ENCODE assay signal across 39 cellular contexts in genomic region chr3:24340966-24341365, GRCh38.
"Had no signal": no experiment of that assay in that cellular context is flagged by ENCODE, and none has a peak within 500 bp of the region (broad histone marks: within the 10 kb centered on the region; RNA-seq: fewer than 3 reads in every experiment).

No MANE protein-coding gene starts in this region.

- H3K9me3 ChIP-seq: adrenal gland, ascending aorta, body of pancreas, breast epithelium had no signal

- H3K27me3 ChIP-seq: adrenal gland, ascending aorta, body of pancreas, brain microvascular endothelial cell, breast epithelium, cardiac muscle cell had no signal

- ATAC-seq: activated naive CD4-positive, alpha-beta T cell treated with anti-CD3 and anti-CD28 coated beads, Interleukin-2, amount 50 U/mL, for 72 hours; activated naive CD8-positive, alpha-beta T cell treated with anti-CD3 and anti-CD28 coated beads, Interleukin-2, amount 50 U/mL, for 24 hours; activated T-cell treated with anti-CD3 and anti-CD28 coated beads, Interleukin-2, amount 50 U/mL, for 4 hours; activated T-cell treated with anti-CD3 and anti-CD28 coated beads, Interleukin-2, amount 50 U/mL, for 72 hours; activated T-helper 17 cell treated with anti-CD3 and anti-CD28 coated beads, Interleukin-2, amount 50 U/mL, for 72 hours; body of pancreas had no signal

- H3K27me3 Mint-ChIP-seq: activated naive CD4-positive, alpha-beta T cell treated with anti-CD3 and anti-CD28 coated beads, Interleukin-2, amount 10 ng/mL, durations not matched to agents 7 days and 5 days; activated naive CD8-positive, alpha-beta T cell treated with anti-CD3 and anti-CD28 coated beads, Interleukin-2, amount 50 U/mL, for 24 hours; activated T-cell treated with anti-CD3 and anti-CD28 coated beads, Interleukin-2, amount 50 U/mL, for 24 hours; activated T-helper 17 cell treated with anti-CD3 and anti-CD28 coated beads, Interleukin-2, amount 50 U/mL, for 72 hours; central memory CD8-positive, alpha-beta T cell had no signal

- H3K36me3 ChIP-seq: adrenal gland, ascending aorta, brain microvascular endothelial cell, breast epithelium, cardiac muscle cell had no signal

- DNase-seq: activated effector memory CD4-positive, alpha-beta T cell treated with anti-CD3 and anti-CD28 coated beads, Interleukin-2, amount 50 U/mL, for 16 hours; activated effector memory CD4-positive, alpha-beta T cell treated with Interleukin-2 at 50 U/mL for 16 hours; activated gamma-delta T cell; activated gamma-delta T cell treated with Interleukin-2 at 50 U/mL for 16 hours; activated naive CD4-positive, alpha-beta T cell; activated naive CD4-positive, alpha-beta T cell treated with anti-CD3 and anti-CD28 coated beads for 36 hours; activated naive CD4-positive, alpha-beta T cell treated with anti-CD3 and anti-CD28 coated beads, Interleukin-2, amount 10 ng/mL, durations not matched to agents 7 days and 5 days; activated naive CD4-positive, alpha-beta T cell treated with anti-CD3 and anti-CD28 coated beads, Interleukin-2, amount 50 U/mL, for 16 hours; activated naive CD4-positive, alpha-beta T cell treated with Interleukin-2 at 50 U/mL for 16 hours; activated naive CD8-positive, alpha-beta T cell treated with anti-CD3 and anti-CD28 coated beads for 36 hours; activated naive CD8-positive, alpha-beta T cell treated with anti-CD3 and anti-CD28 coated beads, Interleukin-2, amount 10 ng/mL, durations not matched to agents 7 days and 5 days; activated naive CD8-positive, alpha-beta T cell treated with anti-CD3 and anti-CD28 coated beads, Interleukin-2, amount 50 U/mL, for 24 hours; activated T-cell treated with anti-CD3 and anti-CD28 coated beads, Interleukin-2, amount 50 U/mL, for 24 hours; activated T-cell treated with anti-CD3 and anti-CD28 coated beads, Interleukin-2, amount 50 U/mL, for 4 hours; activated T-cell treated with anti-CD3 and anti-CD28 coated beads, Interleukin-2, amount 50 U/mL, for 48 hours; activated T-cell treated with anti-CD3 and anti-CD28 coated beads, Interleukin-2, amount 50 U/mL, for 72 hours; adrenal gland; amniotic stem cell; amygdala; anterior cingulate cortex; aorta; body of pancreas; caudate nucleus; central memory CD4-positive, alpha-beta T cell; cerebellar nuclear complex had no signal

- FAIRE-seq: astrocyte, bronchial epithelial cell had no signal

- H3K9me3 Mint-ChIP-seq: activated naive CD4-positive, alpha-beta T cell treated with anti-CD3 and anti-CD28 coated beads for 36 hours; activated naive CD4-positive, alpha-beta T cell treated with anti-CD3 and anti-CD28 coated beads, Interleukin-2, amount 10 ng/mL, durations not matched to agents 7 days and 5 days; activated naive CD4-positive, alpha-beta T cell treated with anti-CD3 and anti-CD28 coated beads, Interleukin-2, amount 50 U/mL, for 24 hours; activated naive CD4-positive, alpha-beta T cell treated with anti-CD3 and anti-CD28 coated beads, Interleukin-2, amount 50 U/mL, for 72 hours; activated naive CD8-positive, alpha-beta T cell treated with anti-CD3 and anti-CD28 coated beads for 36 hours; activated naive CD8-positive, alpha-beta T cell treated with anti-CD3 and anti-CD28 coated beads, Interleukin-2, amount 10 ng/mL, durations not matched to agents 7 days and 5 days; activated naive CD8-positive, alpha-beta T cell treated with anti-CD3 and anti-CD28 coated beads, Interleukin-2, amount 50 U/mL, for 24 hours; activated T-cell treated with anti-CD3 and anti-CD28 coated beads, Interleukin-2, amount 50 U/mL, for 24 hours; activated T-cell treated with anti-CD3 and anti-CD28 coated beads, Interleukin-2, amount 50 U/mL, for 4 hours; activated T-helper 1 cell treated with anti-CD3 and anti-CD28 coated beads, Interleukin-12 subunit alpha, Interleukin-12 subunit beta, Interleukin-2, Interleukin-4 antibody, amounts not matched to agents 30 ng/mL and 10 ng/mL and 1 ng/mL, durations not matched to agents 14 hours and 24 hours and 36 hours; activated T-helper 17 cell treated with anti-CD3 and anti-CD28 coated beads, Interleukin-2, amount 50 U/mL, for 72 hours; activated T-helper 2 cell treated with anti-CD3 and anti-CD28 coated beads, Interferon-gamma antibody, Interleukin-2, Interleukin-4, amounts not matched to agents 10 μg/mL and 5 μg/mL and 100 μg/mL, durations not matched to agents 14 hours and 24 hours and 36 hours; brain; central memory CD8-positive, alpha-beta T cell had no signal

- H3K27ac Mint-ChIP-seq: activated naive CD4-positive, alpha-beta T cell treated with anti-CD3 and anti-CD28 coated beads for 36 hours; activated naive CD4-positive, alpha-beta T cell treated with anti-CD3 and anti-CD28 coated beads, Interleukin-2, amount 10 ng/mL, durations not matched to agents 7 days and 5 days; activated naive CD4-positive, alpha-beta T cell treated with anti-CD3 and anti-CD28 coated beads, Interleukin-2, amount 50 U/mL, for 24 hours; activated naive CD4-positive, alpha-beta T cell treated with anti-CD3 and anti-CD28 coated beads, Interleukin-2, amount 50 U/mL, for 72 hours; activated naive CD8-positive, alpha-beta T cell; activated naive CD8-positive, alpha-beta T cell treated with anti-CD3 and anti-CD28 coated beads for 36 hours; activated naive CD8-positive, alpha-beta T cell treated with anti-CD3 and anti-CD28 coated beads, Interleukin-2, amount 10 ng/mL, durations not matched to agents 7 days and 5 days; activated naive CD8-positive, alpha-beta T cell treated with anti-CD3 and anti-CD28 coated beads, Interleukin-2, amount 50 U/mL, for 24 hours; activated T-cell treated with anti-CD3 and anti-CD28 coated beads, Interleukin-2, amount 50 U/mL, for 24 hours; activated T-cell treated with anti-CD3 and anti-CD28 coated beads, Interleukin-2, amount 50 U/mL, for 72 hours; activated T-helper 1 cell treated with anti-CD3 and anti-CD28 coated beads, Interleukin-12 subunit alpha, Interleukin-12 subunit beta, Interleukin-2, Interleukin-4 antibody, amounts not matched to agents 30 ng/mL and 10 ng/mL and 1 ng/mL, durations not matched to agents 14 hours and 24 hours and 36 hours; activated T-helper 17 cell treated with anti-CD3 and anti-CD28 coated beads, Interleukin-2, amount 50 U/mL, for 72 hours; activated T-helper 2 cell treated with anti-CD3 and anti-CD28 coated beads, Interferon-gamma antibody, Interleukin-2, Interleukin-4, amounts not matched to agents 10 μg/mL and 5 μg/mL and 100 μg/mL, durations not matched to agents 14 hours and 24 hours and 36 hours; brain had no signal

- H3K4me3 ChIP-seq: adrenal gland, ascending aorta, body of pancreas, breast epithelium, cardiac muscle cell had no signal

- H3K27ac ChIP-seq: adrenal gland, body of pancreas, brain microvascular endothelial cell, breast epithelium, cardiac muscle cell had no signal

- H3K4me1 Mint-ChIP-seq: activated naive CD4-positive, alpha-beta T cell treated with anti-CD3 and anti-CD28 coated beads, Interleukin-2, amount 10 ng/mL, durations not matched to agents 7 days and 5 days; activated naive CD4-positive, alpha-beta T cell treated with anti-CD3 and anti-CD28 coated beads, Interleukin-2, amount 50 U/mL, for 24 hours; activated naive CD8-positive, alpha-beta T cell treated with anti-CD3 and anti-CD28 coated beads for 36 hours; activated naive CD8-positive, alpha-beta T cell treated with anti-CD3 and anti-CD28 coated beads, Interleukin-2, amount 10 ng/mL, durations not matched to agents 7 days and 5 days; activated naive CD8-positive, alpha-beta T cell treated with anti-CD3 and anti-CD28 coated beads, Interleukin-2, amount 50 U/mL, for 24 hours; activated T-helper 17 cell treated with anti-CD3 and anti-CD28 coated beads, Interleukin-2, amount 50 U/mL, for 72 hours; central memory CD8-positive, alpha-beta T cell had no signal

- H3K36me3 Mint-ChIP-seq: activated naive CD4-positive, alpha-beta T cell treated with anti-CD3 and anti-CD28 coated beads, Interleukin-2, amount 10 ng/mL, durations not matched to agents 7 days and 5 days; activated naive CD4-positive, alpha-beta T cell treated with anti-CD3 and anti-CD28 coated beads, Interleukin-2, amount 50 U/mL, for 24 hours; activated naive CD4-positive, alpha-beta T cell treated with anti-CD3 and anti-CD28 coated beads, Interleukin-2, amount 50 U/mL, for 72 hours; activated naive CD8-positive, alpha-beta T cell; activated naive CD8-positive, alpha-beta T cell treated with anti-CD3 and anti-CD28 coated beads for 36 hours; activated naive CD8-positive, alpha-beta T cell treated with anti-CD3 and anti-CD28 coated beads, Interleukin-2, amount 10 ng/mL, durations not matched to agents 7 days and 5 days; brain had no signal

- H3K4me3 Mint-ChIP-seq: activated naive CD4-positive, alpha-beta T cell treated with anti-CD3 and anti-CD28 coated beads for 36 hours; activated naive CD4-positive, alpha-beta T cell treated with anti-CD3 and anti-CD28 coated beads, Interleukin-2, amount 10 ng/mL, durations not matched to agents 7 days and 5 days; activated naive CD4-positive, alpha-beta T cell treated with anti-CD3 and anti-CD28 coated beads, Interleukin-2, amount 50 U/mL, for 24 hours; activated naive CD8-positive, alpha-beta T cell; activated naive CD8-positive, alpha-beta T cell treated with anti-CD3 and anti-CD28 coated beads for 36 hours; activated naive CD8-positive, alpha-beta T cell treated with anti-CD3 and anti-CD28 coated beads, Interleukin-2, amount 10 ng/mL, durations not matched to agents 7 days and 5 days; activated naive CD8-positive, alpha-beta T cell treated with anti-CD3 and anti-CD28 coated beads, Interleukin-2, amount 50 U/mL, for 24 hours; activated T-cell treated with anti-CD3 and anti-CD28 coated beads, Interleukin-2, amount 50 U/mL, for 24 hours; activated T-cell treated with anti-CD3 and anti-CD28 coated beads, Interleukin-2, amount 50 U/mL, for 4 hours; activated T-cell treated with anti-CD3 and anti-CD28 coated beads, Interleukin-2, amount 50 U/mL, for 72 hours; activated T-helper 1 cell treated with anti-CD3 and anti-CD28 coated beads, Interleukin-12 subunit alpha, Interleukin-12 subunit beta, Interleukin-2, Interleukin-4 antibody, amounts not matched to agents 30 ng/mL and 10 ng/mL and 1 ng/mL, durations not matched to agents 14 hours and 24 hours and 36 hours; activated T-helper 17 cell treated with anti-CD3 and anti-CD28 coated beads, Interleukin-2, amount 50 U/mL, for 72 hours; brain; central memory CD8-positive, alpha-beta T cell had no signal
